3 cellular contexts compared by ENCODE assay signal in the genomic region with DNA sequence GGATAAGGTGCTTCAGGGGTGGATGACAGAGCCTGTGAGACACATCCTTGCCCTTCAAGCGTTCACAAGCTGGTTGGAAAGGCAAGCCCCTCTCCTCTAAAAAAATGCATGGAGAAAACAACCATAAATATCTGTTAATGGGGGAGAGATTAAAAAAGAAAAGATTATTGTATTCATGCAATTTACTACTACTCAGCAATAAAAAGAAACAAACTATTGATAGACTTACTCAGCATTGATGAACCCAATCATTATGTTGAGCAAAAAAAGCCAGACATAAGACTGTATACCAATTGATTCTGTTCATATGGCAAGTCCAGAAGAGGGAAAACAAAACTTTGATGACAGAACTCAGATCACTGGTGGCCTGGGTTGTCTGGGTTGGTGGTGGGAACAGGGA.
TF ChIP-seq lines count a peak whose summit lies in the region.

No MANE protein-coding gene starts in this region.

TF ChIP-seq in A549, 52 proteins besides CTCF, POLR2A, EP300 and RAD21:
- no peak for TF ChIP-seq CEBPB (IDR thresholded peaks at IDR 0.05)
- peak; percentile 73 for TF ChIP-seq MAFK (IDR thresholded peaks at IDR 0.05; ENCODE audit: partially characterized antibody)
- no peak for TF ChIP-seq HOXB5 (CRISPR knock-in tag; IDR thresholded peaks at IDR 0.05)
- no peak for TF ChIP-seq RARB (CRISPR knock-in tag; IDR thresholded peaks at IDR 0.05)

TF ChIP-seq in IMR-90, 13 proteins besides CTCF, POLR2A, EP300 and RAD21:
- TF ChIP-seq, protein P1, sequence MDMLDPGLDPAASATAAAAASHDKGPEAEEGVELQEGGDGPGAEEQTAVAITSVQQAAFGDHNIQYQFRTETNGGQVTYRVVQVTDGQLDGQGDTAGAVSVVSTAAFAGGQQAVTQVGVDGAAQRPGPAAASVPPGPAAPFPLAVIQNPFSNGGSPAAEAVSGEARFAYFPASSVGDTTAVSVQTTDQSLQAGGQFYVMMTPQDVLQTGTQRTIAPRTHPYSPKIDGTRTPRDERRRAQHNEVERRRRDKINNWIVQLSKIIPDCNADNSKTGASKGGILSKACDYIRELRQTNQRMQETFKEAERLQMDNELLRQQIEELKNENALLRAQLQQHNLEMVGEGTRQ (IDR thresholded peaks at IDR 0.05; ENCODE audit: low read depth, low read length), result no peak
- TF ChIP-seq SMC3 (IDR thresholded peaks at IDR 0.05; ENCODE audit: low read depth, low read length) (no peak), CHD1 (IDR thresholded peaks at IDR 0.05; ENCODE audit: low read depth, low read length) (no peak), MAFK (IDR thresholded peaks at IDR 0.05; ENCODE audit: low read depth, low read length) (peak; percentile 64; the same call in 1 of the 2 replicates)

TF ChIP-seq in K562, 482 proteins besides CTCF, POLR2A, EP300 and RAD21:
- TF ChIP-seq MYNN (IDR thresholded peaks at IDR 0.05), result no peak
- TF ChIP-seq MYNN (CRISPR knock-in tag; IDR thresholded peaks at IDR 0.05), result no peak
- peak; percentile 66; the same call in 1 of the 2 replicates for TF ChIP-seq C11orf30 (IDR thresholded peaks at IDR 0.05; ENCODE audit: low read depth)
- TF ChIP-seq RFX5 (IDR thresholded peaks at IDR 0.05; ENCODE audit: low read depth, low read length), result no peak
- no peak for TF ChIP-seq CBX5 (IDR thresholded peaks at IDR 0.05; ENCODE audit: borderline replicate concordance, low read depth)
- no peak for TF ChIP-seq KAT2B (IDR thresholded peaks at IDR 0.05; ENCODE audit: low read depth, low read length)
- no peak for TF ChIP-seq ZNF354B (CRISPR knock-in tag; IDR thresholded peaks at IDR 0.05)
- TF ChIP-seq ZFP36 (IDR thresholded peaks at IDR 0.05; ENCODE audit: low read depth, low read length, partially characterized antibody), result no peak
- no peak for TF ChIP-seq ZBTB7A (IDR thresholded peaks at IDR 0.05; ENCODE audit: borderline replicate concordance, control insufficient read depth, low read depth, low read length)
- no peak for TF ChIP-seq SNRNP70 (optimal IDR thresholded peaks at IDR 0.05; ENCODE audit: low read depth, low read length)
- TF ChIP-seq, protein P2, sequence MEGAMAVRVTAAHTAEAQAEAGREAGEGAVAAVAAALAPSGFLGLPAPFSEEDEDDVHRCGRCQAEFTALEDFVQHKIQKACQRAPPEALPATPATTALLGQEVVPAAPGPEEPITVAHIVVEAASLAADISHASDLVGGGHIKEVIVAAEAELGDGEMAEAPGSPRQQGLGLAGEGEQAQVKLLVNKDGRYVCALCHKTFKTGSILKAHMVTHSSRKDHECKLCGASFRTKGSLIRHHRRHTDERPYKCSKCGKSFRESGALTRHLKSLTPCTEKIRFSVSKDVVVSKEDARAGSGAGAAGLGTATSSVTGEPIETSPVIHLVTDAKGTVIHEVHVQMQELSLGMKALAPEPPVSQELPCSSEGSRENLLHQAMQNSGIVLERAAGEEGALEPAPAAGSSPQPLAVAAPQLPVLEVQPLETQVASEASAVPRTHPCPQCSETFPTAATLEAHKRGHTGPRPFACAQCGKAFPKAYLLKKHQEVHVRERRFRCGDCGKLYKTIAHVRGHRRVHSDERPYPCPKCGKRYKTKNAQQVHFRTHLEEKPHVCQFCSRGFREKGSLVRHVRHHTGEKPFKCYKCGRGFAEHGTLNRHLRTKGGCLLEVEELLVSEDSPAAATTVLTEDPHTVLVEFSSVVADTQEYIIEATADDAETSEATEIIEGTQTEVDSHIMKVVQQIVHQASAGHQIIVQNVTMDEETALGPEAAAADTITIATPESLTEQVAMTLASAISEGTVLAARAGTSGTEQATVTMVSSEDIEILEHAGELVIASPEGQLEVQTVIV (CRISPR knock-in tag; IDR thresholded peaks at IDR 0.05; ENCODE audit: borderline replicate concordance), result no peak
- TF ChIP-seq, protein P3, sequence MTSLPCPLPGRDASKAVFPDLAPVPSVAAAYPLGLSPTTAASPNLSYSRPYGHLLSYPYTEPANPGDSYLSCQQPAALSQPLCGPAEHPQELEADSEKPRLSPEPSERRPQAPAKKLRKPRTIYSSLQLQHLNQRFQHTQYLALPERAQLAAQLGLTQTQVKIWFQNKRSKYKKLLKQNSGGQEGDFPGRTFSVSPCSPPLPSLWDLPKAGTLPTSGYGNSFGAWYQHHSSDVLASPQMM (CRISPR knock-in tag; IDR thresholded peaks at IDR 0.05), result no peak
- TF ChIP-seq, protein P4, sequence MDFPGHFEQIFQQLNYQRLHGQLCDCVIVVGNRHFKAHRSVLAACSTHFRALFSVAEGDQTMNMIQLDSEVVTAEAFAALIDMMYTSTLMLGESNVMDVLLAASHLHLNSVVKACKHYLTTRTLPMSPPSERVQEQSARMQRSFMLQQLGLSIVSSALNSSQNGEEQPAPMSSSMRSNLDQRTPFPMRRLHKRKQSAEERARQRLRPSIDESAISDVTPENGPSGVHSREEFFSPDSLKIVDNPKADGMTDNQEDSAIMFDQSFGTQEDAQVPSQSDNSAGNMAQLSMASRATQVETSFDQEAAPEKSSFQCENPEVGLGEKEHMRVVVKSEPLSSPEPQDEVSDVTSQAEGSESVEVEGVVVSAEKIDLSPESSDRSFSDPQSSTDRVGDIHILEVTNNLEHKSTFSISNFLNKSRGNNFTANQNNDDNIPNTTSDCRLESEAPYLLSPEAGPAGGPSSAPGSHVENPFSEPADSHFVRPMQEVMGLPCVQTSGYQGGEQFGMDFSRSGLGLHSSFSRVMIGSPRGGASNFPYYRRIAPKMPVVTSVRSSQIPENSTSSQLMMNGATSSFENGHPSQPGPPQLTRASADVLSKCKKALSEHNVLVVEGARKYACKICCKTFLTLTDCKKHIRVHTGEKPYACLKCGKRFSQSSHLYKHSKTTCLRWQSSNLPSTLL (IDR thresholded peaks at IDR 0.05), result no peak
- peak; percentile 85 for TF ChIP-seq ZNF316 (IDR thresholded peaks at IDR 0.05)
- TF ChIP-seq ZNF785 (CRISPR knock-in tag; IDR thresholded peaks at IDR 0.05), result no peak
- no peak for TF ChIP-seq BMI1 (IDR thresholded peaks at IDR 0.05; ENCODE audit: low read length)
- no peak for TF ChIP-seq ZFX (CRISPR knock-in tag; IDR thresholded peaks at IDR 0.05)
- TF ChIP-seq CAMTA2 (CRISPR knock-in tag; conservative IDR thresholded peaks at IDR 0.05), result no peak
- TF ChIP-seq, protein P5, sequence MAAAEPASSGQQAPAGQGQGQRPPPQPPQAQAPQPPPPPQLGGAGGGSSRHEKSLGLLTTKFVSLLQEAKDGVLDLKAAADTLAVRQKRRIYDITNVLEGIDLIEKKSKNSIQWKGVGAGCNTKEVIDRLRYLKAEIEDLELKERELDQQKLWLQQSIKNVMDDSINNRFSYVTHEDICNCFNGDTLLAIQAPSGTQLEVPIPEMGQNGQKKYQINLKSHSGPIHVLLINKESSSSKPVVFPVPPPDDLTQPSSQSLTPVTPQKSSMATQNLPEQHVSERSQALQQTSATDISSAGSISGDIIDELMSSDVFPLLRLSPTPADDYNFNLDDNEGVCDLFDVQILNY (CRISPR knock-in tag; IDR thresholded peaks at IDR 0.05), result no peak
- no peak for TF ChIP-seq TAF7 (tag; IDR thresholded peaks at IDR 0.05)
- TF ChIP-seq CREBBP (IDR thresholded peaks at IDR 0.05; ENCODE audit: low read depth, low read length), result no peak
- no peak for TF ChIP-seq NUFIP1 (IDR thresholded peaks at IDR 0.05; ENCODE audit: partially characterized antibody)
- TF ChIP-seq MAFF (IDR thresholded peaks at IDR 0.05; ENCODE audit: low read length), result peak; percentile 36; the same call in 1 of the 2 replicates
- TF ChIP-seq MAFG (tag; conservative IDR thresholded peaks at IDR 0.05), result peak; percentile 55
- TF ChIP-seq, protein P6, sequence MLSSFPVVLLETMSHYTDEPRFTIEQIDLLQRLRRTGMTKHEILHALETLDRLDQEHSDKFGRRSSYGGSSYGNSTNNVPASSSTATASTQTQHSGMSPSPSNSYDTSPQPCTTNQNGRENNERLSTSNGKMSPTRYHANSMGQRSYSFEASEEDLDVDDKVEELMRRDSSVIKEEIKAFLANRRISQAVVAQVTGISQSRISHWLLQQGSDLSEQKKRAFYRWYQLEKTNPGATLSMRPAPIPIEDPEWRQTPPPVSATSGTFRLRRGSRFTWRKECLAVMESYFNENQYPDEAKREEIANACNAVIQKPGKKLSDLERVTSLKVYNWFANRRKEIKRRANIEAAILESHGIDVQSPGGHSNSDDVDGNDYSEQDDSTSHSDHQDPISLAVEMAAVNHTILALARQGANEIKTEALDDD (IDR thresholded peaks at IDR 0.05), result no peak
- no peak for TF ChIP-seq PRPF4 (IDR thresholded peaks at IDR 0.05; ENCODE audit: insufficient read depth, low read depth, low read length, poor library complexity, severe bottlenecking)
- TF ChIP-seq RB1 (IDR thresholded peaks at IDR 0.05; ENCODE audit: low read depth), result no peak
- no peak for TF ChIP-seq ID3 (CRISPR knock-in tag; IDR thresholded peaks at IDR 0.05)
- TF ChIP-seq ID3 (tag; IDR thresholded peaks at IDR 0.05), result no peak
- no peak for TF ChIP-seq CBX3 (IDR thresholded peaks at IDR 0.05; ENCODE audit: borderline replicate concordance in 1 of 2, low read length in 2 of 2)
- TF ChIP-seq ELF2 (CRISPR knock-in tag; IDR thresholded peaks at IDR 0.05), result no peak
- no peak for TF ChIP-seq SRSF7 (optimal IDR thresholded peaks at IDR 0.05; ENCODE audit: low read depth, low read length)
- TF ChIP-seq ZFP30 (CRISPR knock-in tag; IDR thresholded peaks at IDR 0.05; ENCODE audit: borderline replicate concordance), result no peak
- no peak for TF ChIP-seq NR2C1 (IDR thresholded peaks at IDR 0.05)
- no peak for TF ChIP-seq NR2C1 (tag; IDR thresholded peaks at IDR 0.05)
- no peak for TF ChIP-seq NFRKB (IDR thresholded peaks at IDR 0.05; ENCODE audit: low read depth)
- no peak for TF ChIP-seq STAT5B (CRISPR knock-in tag; IDR thresholded peaks at IDR 0.05)
- no peak for TF ChIP-seq ZBTB26 (CRISPR knock-in tag; IDR thresholded peaks at IDR 0.05)
- no peak for TF ChIP-seq SMARCC2 (IDR thresholded peaks at IDR 0.05; ENCODE audit: low read depth)
- no peak for TF ChIP-seq BACH1 (tag; IDR thresholded peaks at IDR 0.05)
- no peak for TF ChIP-seq CSDE1 (IDR thresholded peaks at IDR 0.05)
- peak; percentile 24; the same call in 1 of the 2 replicates for TF ChIP-seq MAFK (IDR thresholded peaks at IDR 0.05; ENCODE audit: low read length)
- TF ChIP-seq MAZ (CRISPR knock-in tag; conservative IDR thresholded peaks at IDR 0.05 in 1 of 2, IDR thresholded peaks at IDR 0.05 in 1 of 2), result no peak
